Comparison of ENCODE assay signal across 28 cellular contexts in the genomic region with DNA sequence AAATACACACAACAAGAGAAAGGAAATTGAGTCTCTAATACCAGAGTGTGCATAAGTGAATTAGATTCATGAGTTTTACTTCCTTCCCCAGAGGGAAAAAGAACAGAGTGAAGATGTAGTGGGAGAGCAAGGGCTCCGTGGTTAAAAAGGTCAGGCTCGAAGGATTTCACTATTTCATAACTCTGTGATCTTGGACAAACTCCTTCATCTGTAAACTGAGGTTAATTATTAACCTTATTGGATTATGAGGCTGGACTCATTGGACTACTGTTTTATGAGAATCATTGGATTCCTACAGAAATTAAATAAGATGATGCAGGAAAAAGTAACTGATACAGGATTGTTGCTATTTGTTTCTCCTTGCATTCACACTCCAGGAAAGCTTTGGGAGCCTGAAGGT. TPM values are rescaled to one million over a fixed set of nuclear protein-coding genes. Genes with fewer than 3 reads are reported as not detected.
DNase-seq lines count a peak whose midpoint lies in the region; ATAC-seq and TF ChIP-seq lines count a peak whose summit lies in the region.
"Had no signal": no experiment of that assay in that cellular context is flagged by ENCODE, and none has a peak within 500 bp of the region (broad histone marks: within the 10 kb centered on the region; RNA-seq: fewer than 3 reads in every experiment).

No MANE protein-coding gene starts in this region.

- no peaks in the 10 kb centered on the region for H3K9me3 ChIP-seq in right lobe of liver
- H3K9me3 ChIP-seq: Caco-2, SJCRH30 had no signal

- TF ChIP-seq CTCF in VCaP (conservative IDR thresholded peaks at IDR 0.05) (no peak), right lobe of liver (IDR thresholded peaks at IDR 0.05) (no peak), lower leg skin (IDR thresholded peaks at IDR 0.05) (no peak)

- H3K4me3 ChIP-seq in right lobe of liver (no peak overlapping the region), lower leg skin (ENCODE audit: low read depth, poor library complexity, severe bottlenecking) (no peak overlapping the region)
- H3K4me3 ChIP-seq: PC-9, SJCRH30 had no signal

- in situ Hi-C loops in ACHN (cut with HindIII; ENCODE audit: low pct_ligation_motif_present, low pct_unique_long_range_greater_than_20kb, low sequenced_read_pairs): no loop called here

- H3K4me1 ChIP-seq in right lobe of liver: peaks cover 0 to 20% (median 7%) of the 10 kb centered on the region in 4 donors
- H3K4me1 ChIP-seq: SJCRH30 had no signal

- no peaks in the 10 kb centered on the region for H3K36me3 ChIP-seq in right lobe of liver
- H3K36me3 ChIP-seq: SJCRH30 had no signal

- 0 out of 2 replicates have a peak overlapping the region, but pooled peaks have one; percentile 19 for H3K27ac ChIP-seq in VCaP
- peak overlapping the region in 1 of 3 donors; percentile 41 for H3K27ac ChIP-seq in right lobe of liver
- H3K27ac ChIP-seq: C4-2B, HL-60, PC-9, SJCRH30 had no signal

- peak; percentile 73 to 91 (median 88) for ATAC-seq in right lobe of liver
- ATAC-seq: CD8-positive, alpha-beta T cell; Right ventricle myocardium inferior; SK-N-SH treated with all-trans-retinoic acid at 6 μM for 48 hours had no signal

- no peaks in the 10 kb centered on the region for H3K27me3 ChIP-seq in right lobe of liver

- peak; percentile 3 for DNase-seq in ACHN
- peak; percentile 52 for DNase-seq in kidney glomerular epithelial cell (lab: John Stamatoyannopoulos, UW)
- DNase-seq in right lobe of liver: no peak
- DNase-seq in activated effector memory CD4-positive, alpha-beta T cell treated with Interleukin-2 at 50 U/mL for 16 hours: no peak
- DNase-seq in NCI-H345 (lab: John Stamatoyannopoulos, UW): no peak
- no peak for DNase-seq in NCI-H345 treated with DMSO at 0.1 percent for 48 hours (lab: John Stamatoyannopoulos, UW; ENCODE audit: unreplicated experiment)
- DNase-seq in lower leg skin (ENCODE audit: low spot score in 2 of 2): no peak
- DNase-seq: Caco-2; CD8-positive, alpha-beta T cell; DMS 273 treated with DMSO at 0.1 percent for 48 hours; DND-41; Karpas-422; NCI-H1092 treated with DMSO at 0.1 percent for 48 hours; NCI-H1436; NCI-H187; NCI-H2171 treated with DMSO at 0.1 percent for 48 hours; NCI-H446; NCI-H524 treated with DMSO at 0.1 percent for 48 hours; NCI-H82; PC-9; SJCRH30 had no signal

- intact Hi-C loops in right lobe of liver (cut with DNase I): no loop called here
- intact Hi-C loops in lower leg skin (cut with DNase I; ENCODE audit: low total_unique reads): no loop called here

- 20% methylated on average over 2 of the region's 2 CpGs for WGBS in right lobe of liver (ENCODE audit: insufficient coverage, low coverage, low lambda C conversion rate, missing lambda C conversion rate)
- WGBS in lower leg skin, 2 donors: 65 to 81% methylated on average over 2 of the region's 2 CpGs

- TF ChIP-seq POLR2A in right lobe of liver (IDR thresholded peaks at IDR 0.05) (no peak), lower leg skin (IDR thresholded peaks at IDR 0.05) (no peak)

RNA-seq across cellular contexts. Expression of a gene that starts 45.0 kb away (rescaled TPM):
- total RNA-seq in right lobe of liver: 10 to 100 TPM in 1 of 6 experiments, 1 to 10 TPM in 5; 2.3 to 12.0 (median 5.8) TPM
- not detected for total RNA-seq in lower leg skin
- total RNA-seq: Caco-2; CD8-positive, alpha-beta T cell; M059J; PC-9; Right ventricle myocardium inferior; RPMI7951 had no signal

Comparison
In these comparisons a context has a peak if more than half of its experiments do, and no peak if none do; other contexts are left out.
1. DNase-seq: peak in ACHN (single experiment) and kidney glomerular epithelial cell (single experiment); none in right lobe of liver (0 of 3), activated effector memory CD4-positive, alpha-beta T cell treated with Interleukin-2 at 50 U/mL for 16 hours (single experiment), NCI-H345 (single experiment), NCI-H345 treated with DMSO at 0.1 percent for 48 hours (single experiment) and lower leg skin (0 of 2).